Comparison of ENCODE assay signal across 33 cellular contexts in the genomic region with DNA sequence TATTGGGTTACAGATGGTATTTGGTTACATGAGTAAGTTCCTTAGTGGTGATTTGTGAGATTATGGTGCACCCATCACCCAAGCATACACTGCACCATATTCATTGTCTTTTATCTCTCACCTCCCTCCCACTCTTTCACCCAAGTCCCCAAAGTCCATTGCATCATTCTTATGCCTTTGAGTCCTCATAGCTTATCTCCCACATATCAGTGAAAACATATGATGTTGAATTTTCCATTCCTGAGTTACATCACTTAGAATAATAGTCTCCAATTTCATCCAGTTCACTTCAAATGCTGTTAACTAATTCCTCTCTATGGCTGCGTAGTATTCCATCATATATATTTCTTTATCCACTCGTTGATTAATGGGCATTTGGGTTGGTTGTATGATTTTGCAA.
"Had no signal": no experiment of that assay in that cellular context is flagged by ENCODE, and none has a peak within 500 bp of the region (broad histone marks: within the 10 kb centered on the region; RNA-seq: fewer than 3 reads in every experiment).

No MANE protein-coding gene starts in this region.

- H3K36me3 ChIP-seq: adrenal gland, ascending aorta, brain microvascular endothelial cell, breast epithelium, cardiac muscle cell had no signal

- FAIRE-seq: astrocyte, bronchial epithelial cell had no signal

- ATAC-seq: activated naive CD4-positive, alpha-beta T cell treated with anti-CD3 and anti-CD28 coated beads, Interleukin-2, amount 50 U/mL, for 72 hours; activated naive CD8-positive, alpha-beta T cell treated with anti-CD3 and anti-CD28 coated beads, Interleukin-2, amount 50 U/mL, for 24 hours; activated T-cell treated with anti-CD3 and anti-CD28 coated beads, Interleukin-2, amount 50 U/mL, for 4 hours; activated T-cell treated with anti-CD3 and anti-CD28 coated beads, Interleukin-2, amount 50 U/mL, for 72 hours; activated T-helper 17 cell treated with anti-CD3 and anti-CD28 coated beads, Interleukin-2, amount 50 U/mL, for 72 hours; body of pancreas had no signal

- H3K27me3 ChIP-seq: adrenal gland, ascending aorta, body of pancreas, brain microvascular endothelial cell, breast epithelium, cardiac muscle cell had no signal

- H3K4me1 ChIP-seq: adrenal gland, ascending aorta, body of pancreas, breast epithelium had no signal

- H3K27ac ChIP-seq: adrenal gland, ascending aorta, body of pancreas, brain microvascular endothelial cell, breast epithelium, cardiac muscle cell had no signal

- DNase-seq: activated effector memory CD4-positive, alpha-beta T cell treated with anti-CD3 and anti-CD28 coated beads, Interleukin-2, amount 50 U/mL, for 16 hours; activated effector memory CD4-positive, alpha-beta T cell treated with Interleukin-2 at 50 U/mL for 16 hours; activated gamma-delta T cell; activated gamma-delta T cell treated with Interleukin-2 at 50 U/mL for 16 hours; activated naive CD4-positive, alpha-beta T cell; activated naive CD4-positive, alpha-beta T cell treated with anti-CD3 and anti-CD28 coated beads for 36 hours; activated naive CD4-positive, alpha-beta T cell treated with anti-CD3 and anti-CD28 coated beads, Interleukin-2, amount 10 ng/mL, durations not matched to agents 7 days and 5 days; activated naive CD4-positive, alpha-beta T cell treated with anti-CD3 and anti-CD28 coated beads, Interleukin-2, amount 50 U/mL, for 16 hours; activated naive CD4-positive, alpha-beta T cell treated with Interleukin-2 at 50 U/mL for 16 hours; activated naive CD8-positive, alpha-beta T cell treated with anti-CD3 and anti-CD28 coated beads for 36 hours; activated naive CD8-positive, alpha-beta T cell treated with anti-CD3 and anti-CD28 coated beads, Interleukin-2, amount 10 ng/mL, durations not matched to agents 7 days and 5 days; activated naive CD8-positive, alpha-beta T cell treated with anti-CD3 and anti-CD28 coated beads, Interleukin-2, amount 50 U/mL, for 24 hours; activated T-cell treated with anti-CD3 and anti-CD28 coated beads, Interleukin-2, amount 50 U/mL, for 24 hours; activated T-cell treated with anti-CD3 and anti-CD28 coated beads, Interleukin-2, amount 50 U/mL, for 4 hours; activated T-cell treated with anti-CD3 and anti-CD28 coated beads, Interleukin-2, amount 50 U/mL, for 48 hours; activated T-cell treated with anti-CD3 and anti-CD28 coated beads, Interleukin-2, amount 50 U/mL, for 72 hours; adrenal gland; amniotic stem cell; amygdala; anterior cingulate cortex; aorta; body of pancreas; brain microvascular endothelial cell; caudate nucleus; central memory CD4-positive, alpha-beta T cell; cerebellar nuclear complex had no signal

- H3K4me3 ChIP-seq: adrenal gland, ascending aorta, body of pancreas, breast epithelium, cardiac muscle cell had no signal
